In the genomic region with DNA sequence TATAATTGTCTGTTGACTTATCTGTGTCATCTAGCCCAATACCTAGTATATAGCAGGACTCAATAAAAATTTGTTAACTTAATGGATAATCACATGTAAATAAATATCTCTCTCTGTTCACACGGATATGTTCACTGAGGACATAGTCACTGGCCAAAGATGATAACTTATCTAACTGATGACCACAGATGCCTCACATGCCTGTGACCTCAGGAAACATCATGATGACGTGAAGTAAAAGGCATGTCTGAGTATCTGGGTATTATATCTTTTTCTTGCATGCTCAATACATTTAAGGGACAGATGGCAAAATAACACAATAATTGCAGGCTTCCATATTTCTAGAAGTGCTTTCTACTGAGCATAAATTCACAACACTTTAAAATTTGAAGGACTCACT, we compare ENCODE assay signal across 18 cellular contexts. TPM values are rescaled to one million over a fixed set of nuclear protein-coding genes. Genes with fewer than 3 reads are reported as not detected.
A peak's percentile ranks its signal among the peaks of the same experiment; 100 is the strongest.
DNase-seq lines count a peak whose midpoint lies in the region; TF ChIP-seq lines count a peak whose summit lies in the region.
"Had no signal": no experiment of that assay in that cellular context is flagged by ENCODE, and none has a peak within 500 bp of the region (broad histone marks: within the 10 kb centered on the region; RNA-seq: fewer than 3 reads in every experiment).

No MANE protein-coding gene starts in this region.

- peak; percentile 75 for DNase-seq in EH (ENCODE audit: low read depth)
- DNase-seq in M059J (ENCODE audit: low read depth): peak; percentile 12
- peak; percentile 3 for DNase-seq in fibroblast of mammary gland (ENCODE audit: low read depth)
- peak; percentile 14 for DNase-seq in myocyte (ENCODE audit: low read depth)
- no peak for DNase-seq in 8988T
- DNase-seq in SW 1271 (lab: John Stamatoyannopoulos, UW): no peak
- no peak for DNase-seq in NCI-H345 (lab: John Stamatoyannopoulos, UW)
- no peak for DNase-seq in iPS-NIHi7 (ENCODE audit: extremely low spot score)
- DNase-seq: CD8-positive, alpha-beta T cell; DMS53; HCEC 1CT; NCI-H1105 treated with DMSO at 0.1 percent for 48 hours; NCI-H1694; NCI-H2081 treated with DMSO at 0.1 percent for 48 hours; NCI-H510A treated with DMSO at 0.1 percent for 48 hours; NCI-H82 had no signal

- TF ChIP-seq CTCF in fibroblast of mammary gland (conservative IDR thresholded peaks at IDR 0.05; ENCODE audit: control insufficient read depth, insufficient read depth, low read depth, low read length): no peak

- H3K4me3 ChIP-seq in fibroblast of mammary gland (ENCODE audit: control insufficient read depth, low read depth, low read length): no peak overlapping the region
- H3K4me3 ChIP-seq: BLaER1, GM23338 had no signal

RNA-seq across cellular contexts. Expression of gene PARD3B, which starts 41.4 kb away (rescaled TPM):
- total RNA-seq in M059J (2014; rRNA removed; shearing (Covaris generic)): 0.86 and 1.6 TPM in 2 replicates
- total RNA-seq in myocyte: 7.2 and 9.7 TPM in 2 replicates
- polyA plus RNA-seq in myocyte (2012): 10.1 TPM

Comparison
In these comparisons a context has a peak if more than half of its experiments do, and no peak if none do; other contexts are left out.
1. DNase-seq: peak in EH (single experiment), M059J (single experiment), fibroblast of mammary gland (single experiment) and myocyte (single experiment); none in 8988T (single experiment), SW 1271 (0 of 2), NCI-H345 (single experiment) and iPS-NIHi7 (single experiment).